Comparison of ENCODE assay signal across 15 cellular contexts in the genomic region with DNA sequence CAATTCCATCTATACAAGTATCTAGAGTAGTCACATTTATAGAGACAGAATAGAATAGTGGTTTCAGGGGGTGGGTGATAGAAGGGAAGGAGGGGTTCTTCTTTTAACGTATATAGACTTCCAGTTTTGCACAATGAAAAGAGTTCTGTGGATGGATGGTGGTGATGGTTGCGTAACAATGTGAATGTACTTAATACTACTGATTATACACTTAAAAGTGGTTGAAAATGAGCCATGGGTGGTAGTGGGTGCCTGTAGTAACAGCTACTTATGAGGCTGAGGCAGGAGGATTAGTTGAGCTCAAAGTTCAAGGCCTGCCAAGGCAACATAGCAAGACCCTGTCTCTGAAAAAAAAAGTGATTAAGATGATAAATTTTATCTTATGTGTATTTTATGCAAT.
"Had no signal": no experiment of that assay in that cellular context is flagged by ENCODE, and none has a peak within 500 bp of the region (broad histone marks: within the 10 kb centered on the region; RNA-seq: fewer than 3 reads in every experiment).

No MANE protein-coding gene starts in this region.

- H3K27ac Mint-ChIP-seq: activated CD4-positive, alpha-beta T cell treated with anti-CD3 and anti-CD28 coated beads, Interleukin-2, amount 10 ng/mL, durations not matched to agents 7 days and 5 days; activated naive CD8-positive, alpha-beta T cell treated with anti-CD3 and anti-CD28 coated beads for 36 hours had no signal

- H3K36me3 Mint-ChIP-seq: activated naive CD8-positive, alpha-beta T cell treated with anti-CD3 and anti-CD28 coated beads for 36 hours had no signal

- ATAC-seq: body of pancreas, sciatic nerve had no signal

- H3K9me3 ChIP-seq: body of pancreas, esophagus squamous epithelium, prostate gland, tibial artery had no signal

- H3K4me1 Mint-ChIP-seq: activated CD4-positive, alpha-beta T cell treated with anti-CD3 and anti-CD28 coated beads, Interleukin-2, amount 10 ng/mL, durations not matched to agents 7 days and 5 days had no signal

- H3K4me3 ChIP-seq: body of pancreas, esophagus squamous epithelium, prostate gland, tibial artery had no signal

- H3K27me3 ChIP-seq: body of pancreas, esophagus squamous epithelium, tibial artery had no signal

- H3K36me3 ChIP-seq: esophagus squamous epithelium, prostate gland, tibial artery had no signal

- H3K4me3 Mint-ChIP-seq: activated CD4-positive, alpha-beta T cell treated with anti-CD3 and anti-CD28 coated beads, Interleukin-2, amount 10 ng/mL, durations not matched to agents 7 days and 5 days; activated naive CD8-positive, alpha-beta T cell treated with anti-CD3 and anti-CD28 coated beads for 36 hours had no signal

- DNase-seq: activated CD4-positive, alpha-beta T cell treated with anti-CD3 and anti-CD28 coated beads, Interleukin-2, amount 10 ng/mL, durations not matched to agents 7 days and 5 days; activated CD4-positive, CD25-positive, alpha-beta regulatory T cell; activated gamma-delta T cell treated with Interleukin-2 at 50 U/mL for 16 hours; activated naive CD8-positive, alpha-beta T cell treated with anti-CD3 and anti-CD28 coated beads for 36 hours; amygdala; body of pancreas; caudate nucleus; esophagus squamous epithelium; kidney glomerular epithelial cell; mesendoderm; stimulated activated CD4-positive, alpha-beta T cell treated with anti-CD3 and anti-CD28 coated beads, Interleukin-1b, Interleukin-23, amount 100 ng/mL, for 48 hours; T-helper 2 cell; tibial artery had no signal

- H3K27ac ChIP-seq: prostate gland, tibial artery had no signal

- H3K4me1 ChIP-seq: prostate gland had no signal
